ENCODE assay signal across 1 cellular context in the genomic region with DNA sequence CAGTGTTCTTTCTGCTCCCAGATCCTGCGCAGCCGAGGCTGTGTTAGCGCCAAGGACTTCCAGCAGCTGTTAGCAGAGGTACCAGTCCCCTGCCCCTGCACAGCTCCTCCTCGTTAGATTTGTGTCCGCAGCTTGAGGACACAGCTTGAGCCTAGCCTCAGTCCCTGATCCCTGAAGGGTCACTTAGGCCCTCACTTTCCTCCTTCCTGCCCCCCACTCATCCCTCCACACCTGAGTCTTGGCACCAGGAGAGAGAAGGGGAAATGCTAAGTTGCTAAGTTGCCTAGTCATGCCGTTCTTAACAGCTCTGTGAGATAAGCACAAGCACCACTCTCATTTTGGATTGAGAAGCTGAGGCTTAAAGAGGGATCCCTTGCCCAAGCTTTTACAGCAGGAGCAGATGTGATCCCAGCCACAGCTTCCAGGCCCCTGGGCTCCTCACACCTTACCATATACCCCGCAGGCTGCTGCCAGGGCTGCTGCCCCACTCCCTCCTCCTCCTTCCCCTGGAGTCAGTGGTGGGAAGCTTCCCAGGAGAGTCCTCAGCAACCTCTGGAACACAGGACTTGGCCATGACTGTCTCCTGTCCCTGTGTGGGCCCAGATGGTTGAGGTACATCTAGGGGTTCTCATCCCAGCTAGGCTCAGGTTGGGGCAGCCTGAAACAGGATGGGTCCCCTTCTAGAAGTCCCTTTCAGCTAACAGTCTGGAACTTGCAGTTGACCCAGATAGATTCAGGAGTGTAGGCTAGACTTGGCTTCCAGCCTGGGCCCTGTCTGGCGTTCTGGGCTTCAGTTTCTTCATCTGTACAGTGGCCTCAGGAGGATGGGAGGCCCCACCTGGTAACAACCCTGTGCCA.
TF ChIP-seq lines count a peak whose summit lies in the region.

No MANE protein-coding gene starts in this region.

TF ChIP-seq in K562, 482 proteins besides CTCF, POLR2A, EP300 and RAD21 (continued from another document and continues in another):
- TF ChIP-seq, protein P1, sequence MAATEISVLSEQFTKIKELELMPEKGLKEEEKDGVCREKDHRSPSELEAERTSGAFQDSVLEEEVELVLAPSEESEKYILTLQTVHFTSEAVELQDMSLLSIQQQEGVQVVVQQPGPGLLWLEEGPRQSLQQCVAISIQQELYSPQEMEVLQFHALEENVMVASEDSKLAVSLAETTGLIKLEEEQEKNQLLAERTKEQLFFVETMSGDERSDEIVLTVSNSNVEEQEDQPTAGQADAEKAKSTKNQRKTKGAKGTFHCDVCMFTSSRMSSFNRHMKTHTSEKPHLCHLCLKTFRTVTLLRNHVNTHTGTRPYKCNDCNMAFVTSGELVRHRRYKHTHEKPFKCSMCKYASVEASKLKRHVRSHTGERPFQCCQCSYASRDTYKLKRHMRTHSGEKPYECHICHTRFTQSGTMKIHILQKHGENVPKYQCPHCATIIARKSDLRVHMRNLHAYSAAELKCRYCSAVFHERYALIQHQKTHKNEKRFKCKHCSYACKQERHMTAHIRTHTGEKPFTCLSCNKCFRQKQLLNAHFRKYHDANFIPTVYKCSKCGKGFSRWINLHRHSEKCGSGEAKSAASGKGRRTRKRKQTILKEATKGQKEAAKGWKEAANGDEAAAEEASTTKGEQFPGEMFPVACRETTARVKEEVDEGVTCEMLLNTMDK (IDR thresholded peaks at IDR 0.05; ENCODE audit: borderline replicate concordance, insufficient read depth, low read depth, low read length, poor library complexity, severe bottlenecking) = no peak
- no peak for TF ChIP-seq LCOR (CRISPR knock-in tag; IDR thresholded peaks at IDR 0.05)
- no peak for TF ChIP-seq GABPB2 (CRISPR knock-in tag; conservative IDR thresholded peaks at IDR 0.05)
- no peak; the same call in 1 of the 2 replicates for TF ChIP-seq SUPT5H (IDR thresholded peaks at IDR 0.05)
- no peak for TF ChIP-seq HMG20B (CRISPR knock-in tag; IDR thresholded peaks at IDR 0.05)
- TF ChIP-seq JUN (IDR thresholded peaks at IDR 0.05; ENCODE audit: borderline replicate concordance, low read depth, low read length) = peak; percentile 39; the same call in 1 of the 2 replicates
- TF ChIP-seq JUN (CRISPR knock-in tag; IDR thresholded peaks at IDR 0.05; ENCODE audit: borderline replicate concordance) = no peak
- peak; percentile 59 for TF ChIP-seq TAF7 (tag; IDR thresholded peaks at IDR 0.05)
- TF ChIP-seq ZNF584 (CRISPR knock-in tag; IDR thresholded peaks at IDR 0.05; ENCODE audit: low read depth) = no peak
- no peak for TF ChIP-seq ZNF764 (CRISPR knock-in tag; IDR thresholded peaks at IDR 0.05; ENCODE audit: low read depth)
- TF ChIP-seq RBM15 (IDR thresholded peaks at IDR 0.05; ENCODE audit: insufficient read depth, low read length) = no peak
- TF ChIP-seq ASH1L (IDR thresholded peaks at IDR 0.05; ENCODE audit: borderline replicate concordance, low read depth, partially characterized antibody) = no peak
- no peak for TF ChIP-seq HMG20A (CRISPR knock-in tag; conservative IDR thresholded peaks at IDR 0.05)
- TF ChIP-seq CTBP1 (IDR thresholded peaks at IDR 0.05; ENCODE audit: borderline replicate concordance) = peak; percentile 46; the same call in 1 of the 2 replicates
- TF ChIP-seq, protein P2, sequence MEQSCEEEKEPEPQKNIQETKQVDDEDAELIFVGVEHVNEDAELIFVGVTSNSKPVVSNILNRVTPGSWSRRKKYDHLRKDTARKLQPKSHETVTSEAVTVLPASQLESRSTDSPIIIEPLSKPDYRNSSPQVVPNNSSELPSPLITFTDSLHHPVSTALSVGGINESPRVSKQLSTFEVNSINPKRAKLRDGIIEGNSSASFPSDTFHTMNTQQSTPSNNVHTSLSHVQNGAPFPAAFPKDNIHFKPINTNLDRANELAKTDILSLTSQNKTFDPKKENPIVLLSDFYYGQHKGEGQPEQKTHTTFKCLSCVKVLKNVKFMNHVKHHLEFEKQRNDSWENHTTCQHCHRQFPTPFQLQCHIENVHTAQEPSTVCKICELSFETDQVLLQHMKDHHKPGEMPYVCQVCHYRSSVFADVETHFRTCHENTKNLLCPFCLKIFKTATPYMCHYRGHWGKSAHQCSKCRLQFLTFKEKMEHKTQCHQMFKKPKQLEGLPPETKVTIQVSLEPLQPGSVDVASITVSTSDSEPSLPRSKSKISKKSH (CRISPR knock-in tag; IDR thresholded peaks at IDR 0.05) = no peak
- no peak for TF ChIP-seq BRF1 (IDR thresholded peaks at IDR 0.05; ENCODE audit: borderline replicate concordance, extremely low read depth, insufficient read length)
- TF ChIP-seq, protein P3, sequence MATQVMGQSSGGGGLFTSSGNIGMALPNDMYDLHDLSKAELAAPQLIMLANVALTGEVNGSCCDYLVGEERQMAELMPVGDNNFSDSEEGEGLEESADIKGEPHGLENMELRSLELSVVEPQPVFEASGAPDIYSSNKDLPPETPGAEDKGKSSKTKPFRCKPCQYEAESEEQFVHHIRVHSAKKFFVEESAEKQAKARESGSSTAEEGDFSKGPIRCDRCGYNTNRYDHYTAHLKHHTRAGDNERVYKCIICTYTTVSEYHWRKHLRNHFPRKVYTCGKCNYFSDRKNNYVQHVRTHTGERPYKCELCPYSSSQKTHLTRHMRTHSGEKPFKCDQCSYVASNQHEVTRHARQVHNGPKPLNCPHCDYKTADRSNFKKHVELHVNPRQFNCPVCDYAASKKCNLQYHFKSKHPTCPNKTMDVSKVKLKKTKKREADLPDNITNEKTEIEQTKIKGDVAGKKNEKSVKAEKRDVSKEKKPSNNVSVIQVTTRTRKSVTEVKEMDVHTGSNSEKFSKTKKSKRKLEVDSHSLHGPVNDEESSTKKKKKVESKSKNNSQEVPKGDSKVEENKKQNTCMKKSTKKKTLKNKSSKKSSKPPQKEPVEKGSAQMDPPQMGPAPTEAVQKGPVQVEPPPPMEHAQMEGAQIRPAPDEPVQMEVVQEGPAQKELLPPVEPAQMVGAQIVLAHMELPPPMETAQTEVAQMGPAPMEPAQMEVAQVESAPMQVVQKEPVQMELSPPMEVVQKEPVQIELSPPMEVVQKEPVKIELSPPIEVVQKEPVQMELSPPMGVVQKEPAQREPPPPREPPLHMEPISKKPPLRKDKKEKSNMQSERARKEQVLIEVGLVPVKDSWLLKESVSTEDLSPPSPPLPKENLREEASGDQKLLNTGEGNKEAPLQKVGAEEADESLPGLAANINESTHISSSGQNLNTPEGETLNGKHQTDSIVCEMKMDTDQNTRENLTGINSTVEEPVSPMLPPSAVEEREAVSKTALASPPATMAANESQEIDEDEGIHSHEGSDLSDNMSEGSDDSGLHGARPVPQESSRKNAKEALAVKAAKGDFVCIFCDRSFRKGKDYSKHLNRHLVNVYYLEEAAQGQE (CRISPR knock-in tag; IDR thresholded peaks at IDR 0.05; ENCODE audit: low read depth) = no peak
- TF ChIP-seq SMARCA5 (IDR thresholded peaks at IDR 0.05) = no peak
- no peak for TF ChIP-seq NONO (IDR thresholded peaks at IDR 0.05; ENCODE audit: low read depth in 2 of 2, low read length in 1 of 2)
- TF ChIP-seq RBM14 (IDR thresholded peaks at IDR 0.05; ENCODE audit: borderline replicate concordance, insufficient read depth, low read depth, low read length) = no peak
- TF ChIP-seq, protein P4, sequence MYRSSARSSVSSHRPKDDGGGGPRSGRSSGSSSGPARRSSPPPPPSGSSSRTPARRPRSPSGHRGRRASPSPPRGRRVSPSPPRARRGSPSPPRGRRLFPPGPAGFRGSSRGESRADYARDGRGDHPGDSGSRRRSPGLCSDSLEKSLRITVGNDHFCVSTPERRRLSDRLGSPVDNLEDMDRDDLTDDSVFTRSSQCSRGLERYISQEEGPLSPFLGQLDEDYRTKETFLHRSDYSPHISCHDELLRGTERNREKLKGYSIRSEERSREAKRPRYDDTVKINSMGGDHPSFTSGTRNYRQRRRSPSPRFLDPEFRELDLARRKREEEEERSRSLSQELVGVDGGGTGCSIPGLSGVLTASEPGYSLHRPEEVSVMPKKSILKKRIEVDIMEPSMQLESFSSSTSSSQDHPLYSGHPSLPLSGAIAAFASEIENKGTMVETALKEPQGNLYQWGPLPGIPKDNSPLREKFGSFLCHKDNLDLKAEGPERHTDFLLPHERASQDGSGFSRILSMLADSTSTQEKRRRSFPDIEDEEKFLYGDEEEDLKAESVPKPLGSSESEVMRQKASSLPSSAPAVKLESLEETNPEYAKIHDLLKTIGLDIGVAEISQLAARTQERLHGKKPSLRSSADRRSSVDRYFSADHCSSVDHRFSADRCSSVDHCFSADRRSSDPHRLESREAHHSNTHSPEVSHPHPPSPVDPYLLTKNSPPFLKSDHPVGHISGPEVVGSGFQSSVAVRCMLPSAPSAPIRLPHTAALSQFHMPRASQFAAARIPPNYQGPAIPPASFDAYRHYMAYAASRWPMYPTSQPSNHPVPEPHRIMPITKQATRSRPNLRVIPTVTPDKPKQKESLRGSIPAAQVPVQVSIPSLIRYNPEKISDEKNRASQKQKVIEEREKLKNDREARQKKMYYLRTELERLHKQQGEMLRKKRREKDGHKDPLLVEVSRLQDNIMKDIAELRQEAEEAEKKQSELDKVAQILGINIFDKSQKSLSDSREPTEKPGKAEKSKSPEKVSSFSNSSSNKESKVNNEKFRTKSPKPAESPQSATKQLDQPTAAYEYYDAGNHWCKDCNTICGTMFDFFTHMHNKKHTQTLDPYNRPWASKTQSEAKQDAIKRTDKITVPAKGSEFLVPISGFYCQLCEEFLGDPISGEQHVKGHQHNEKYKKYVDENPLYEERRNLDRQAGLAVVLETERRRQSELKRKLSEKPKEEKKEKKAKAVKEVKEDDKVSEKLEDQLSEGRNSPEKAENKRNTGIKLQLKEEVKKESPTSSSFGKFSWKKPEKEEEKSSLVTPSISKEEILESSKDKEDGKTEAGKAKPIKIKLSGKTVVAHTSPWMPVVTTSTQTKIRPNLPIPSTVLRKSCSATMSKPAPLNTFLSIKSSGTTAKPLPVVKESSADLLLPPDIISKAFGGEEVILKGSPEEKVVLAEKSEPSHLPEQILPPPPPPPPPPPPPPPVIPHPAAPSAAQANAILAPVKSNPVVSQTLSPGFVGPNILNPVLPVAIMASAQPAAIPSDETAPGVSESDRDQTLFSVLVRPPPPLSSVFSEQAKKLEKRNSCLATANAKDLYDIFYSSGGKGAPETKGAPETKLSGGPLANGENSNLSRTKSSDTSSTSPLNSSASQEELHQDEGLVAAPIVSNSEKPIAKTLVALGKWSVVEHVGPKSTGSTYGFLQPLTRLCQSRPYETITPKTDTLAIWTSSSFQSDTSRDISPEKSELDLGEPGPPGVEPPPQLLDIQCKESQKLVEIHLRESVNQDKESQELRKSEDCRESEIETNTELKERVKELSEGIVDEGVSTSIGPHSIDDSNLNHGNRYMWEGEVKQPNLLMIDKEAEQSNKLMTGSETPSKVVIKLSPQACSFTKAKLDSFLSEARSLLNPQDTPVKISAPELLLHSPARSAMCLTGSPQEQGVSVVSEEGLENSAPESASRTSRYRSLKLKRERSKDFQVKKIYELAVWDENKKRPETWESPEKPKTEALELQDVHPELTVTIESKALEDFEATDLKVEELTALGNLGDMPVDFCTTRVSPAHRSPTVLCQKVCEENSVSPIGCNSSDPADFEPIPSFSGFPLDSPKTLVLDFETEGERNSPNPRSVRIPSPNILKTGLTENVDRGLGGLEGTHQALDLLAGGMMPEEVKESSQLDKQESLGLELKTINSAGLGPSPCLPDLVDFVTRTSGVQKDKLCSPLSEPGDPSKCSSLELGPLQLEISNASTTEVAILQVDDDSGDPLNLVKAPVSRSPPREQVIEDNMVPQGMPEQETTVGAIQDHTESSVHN (IDR thresholded peaks at IDR 0.05; ENCODE audit: borderline replicate concordance in 1 of 2, low read depth in 1 of 2) = no peak
- TF ChIP-seq SLC30A9 (CRISPR knock-in tag; IDR thresholded peaks at IDR 0.05) = no peak
- TF ChIP-seq EGR1 (conservative IDR thresholded peaks at IDR 0.05) = no peak
- no peak for TF ChIP-seq CEBPG (CRISPR knock-in tag; IDR thresholded peaks at IDR 0.05)
- no peak for TF ChIP-seq CEBPG (tag; conservative IDR thresholded peaks at IDR 0.05 in 1 of 2, IDR thresholded peaks at IDR 0.05 in 1 of 2)
- no peak for TF ChIP-seq CSDE1 (IDR thresholded peaks at IDR 0.05)
- no peak for TF ChIP-seq MED1 (CRISPR knock-in tag; IDR thresholded peaks at IDR 0.05; ENCODE audit: borderline replicate concordance)
- no peak for TF ChIP-seq MYC (IDR thresholded peaks at IDR 0.05; ENCODE audit: low read depth, low read length)
- TF ChIP-seq MYC (CRISPR knock-in tag; IDR thresholded peaks at IDR 0.05; ENCODE audit: borderline replicate concordance, low read depth) = no peak
- TF ChIP-seq STAT5A (IDR thresholded peaks at IDR 0.05; ENCODE audit: borderline replicate concordance, low read length) = no peak
- no peak for TF ChIP-seq ZNF561 (CRISPR knock-in tag; conservative IDR thresholded peaks at IDR 0.05)
